In the genomic region with DNA sequence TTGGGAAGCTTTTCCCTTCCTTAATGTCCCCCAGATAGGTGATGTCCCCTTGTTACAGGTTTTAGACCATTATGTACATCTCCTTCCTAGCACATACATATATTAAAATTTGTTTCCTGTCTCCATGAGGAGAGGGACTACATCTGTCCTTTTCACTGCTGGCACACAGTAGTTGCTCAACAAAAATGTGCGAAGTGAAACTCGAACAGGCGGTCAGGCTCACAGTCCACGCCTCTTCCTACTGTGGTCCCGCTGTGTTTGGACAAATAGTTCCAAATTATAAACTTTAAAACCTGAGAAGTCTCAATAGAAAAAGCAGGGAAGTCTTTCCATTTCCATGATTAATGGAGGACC, we compare ENCODE assay signal across 9 cellular contexts. TPM values are rescaled to one million over a fixed set of nuclear protein-coding genes. Genes with fewer than 3 reads are reported as not detected.
A peak's percentile ranks its signal among the peaks of the same experiment; 100 is the strongest.
DNase-seq lines count a peak whose midpoint lies in the region; ATAC-seq, FAIRE-seq and TF ChIP-seq lines count a peak whose summit lies in the region.
"Had no signal": no experiment of that assay in that cellular context is flagged by ENCODE, and none has a peak within 500 bp of the region (broad histone marks: within the 10 kb centered on the region; RNA-seq: fewer than 3 reads in every experiment).

No MANE protein-coding gene starts in this region.

- CTCF ChIA-PET in endothelial cell of umbilical vein (lab: Charles Lee) (interaction anchor here (1.4 to 5.6 kb wide), 7 partner anchors 44 to 192 kb away, joined by 4 to 61 read pairs (median 11); a partner anchor contains a TSS), A673 (lab: Charles Lee) (no interaction called here)

- POLR2A ChIA-PET in endothelial cell of umbilical vein (lab: Charles Lee): interaction anchor here (3.7 kb wide), 1 partner anchor 134 kb away, joined by 24 read pairs; no protein-coding TSS in a partner anchor
- POLR2A ChIA-PET in A673 (lab: Charles Lee; ENCODE audit: low non-redundant PET): no interaction called here

- H3K4me1 ChIP-seq in ES-I3 (ENCODE audit: insufficient read depth, low read length) (no peaks in the 10 kb centered on the region), OCI-LY3 (ENCODE audit: low read length) (peaks cover 18% of the 10 kb centered on the region), endothelial cell of umbilical vein (ENCODE audit: control insufficient read depth, extremely low read depth, insufficient read depth, low read length) (peaks cover 19% of the 10 kb centered on the region), prostate gland (replicated peaks) (no peaks in the 10 kb centered on the region), A673 (ENCODE audit: insufficient read depth, low read length, poor library complexity, severe bottlenecking) (peaks cover 7% of the 10 kb centered on the region)

- H2AFZ ChIP-seq in OCI-LY3 (ENCODE audit: low read depth, low read length) (no peak overlapping the region), endothelial cell of umbilical vein (ENCODE audit: low read depth, low read length) (peak overlapping the region; percentile 21)

- intact Hi-C loops in endothelial cell of umbilical vein (cut with micrococcal nuclease) (no loop called here), prostate gland (cut with DNase I) (no loop called here), A673 (cut with micrococcal nuclease; ENCODE audit: unreplicated experiment) (no loop called here)

- H3K9ac ChIP-seq in ES-I3 (ENCODE audit: low read depth, low read length) (peak overlapping the region; percentile 74; the same call in 1 of the 2 replicates), OCI-LY3 (ENCODE audit: low read length) (peak overlapping the region; percentile 70; the same call in 1 of the 2 replicates), endothelial cell of umbilical vein (replicated peaks; ENCODE audit: extremely low read depth, insufficient read depth, low read length) (peak overlapping the region; percentile 69)

- dilution Hi-C loops in endothelial cell of umbilical vein (cut with MboI; ENCODE audit: extremely low pct_ligation_motif_present, low sequenced_read_pairs): no loop called here

- H3K4me3 ChIP-seq in OCI-LY3 (ENCODE audit: low read length): peak overlapping the region; percentile 83
- peak overlapping the region; percentile 47 to 66 (median 54) for H3K4me3 ChIP-seq in endothelial cell of umbilical vein (replicated peaks in 1 of 3; ENCODE audit: insufficient read depth in 1 of 3, low read depth in 1 of 3, low read length in 3 of 3)
- peak overlapping the region; percentile 50 to 65 for H3K4me3 ChIP-seq in prostate gland
- H3K4me3 ChIP-seq in A673 (ENCODE audit: low read depth, low read length, poor library complexity, severe bottlenecking): no peak overlapping the region

- 0 out of 2 replicates have a peak, but pooled peaks cover 4% of the 10 kb centered on the region for H3K9me3 ChIP-seq in ES-I3 (ENCODE audit: control insufficient read depth, insufficient read depth, low read length)
- H3K9me3 ChIP-seq in OCI-LY3 (ENCODE audit: insufficient read depth, low read length): no peaks in the 10 kb centered on the region
- peaks cover 3% of the 10 kb centered on the region for H3K9me3 ChIP-seq in endothelial cell of umbilical vein (replicated peaks; ENCODE audit: control insufficient read depth, insufficient read depth, low read length)
- no peaks in the 10 kb centered on the region for H3K9me3 ChIP-seq in prostate gland
- H3K9me3 ChIP-seq in A673 (ENCODE audit: low read depth, low read length, poor library complexity, severe bottlenecking): no peaks in the 10 kb centered on the region

- no peaks in the 10 kb centered on the region for H3K36me3 ChIP-seq in ES-I3 (ENCODE audit: insufficient read depth, low read length)
- peaks cover 23% of the 10 kb centered on the region for H3K36me3 ChIP-seq in OCI-LY3 (replicated peaks; ENCODE audit: low read depth, low read length)
- peaks cover 0 to 12% of the 10 kb centered on the region in 2 experiments for H3K36me3 ChIP-seq in endothelial cell of umbilical vein (ENCODE audit: control insufficient read depth in 2 of 2, extremely low read depth in 1 of 2, insufficient read depth in 2 of 2, low read length in 2 of 2)
- H3K36me3 ChIP-seq in prostate gland: no peaks in the 10 kb centered on the region
- no peaks in the 10 kb centered on the region for H3K36me3 ChIP-seq in A673 (ENCODE audit: insufficient read depth, low read length, poor library complexity, severe bottlenecking)

- H3K9me1 ChIP-seq in endothelial cell of umbilical vein (replicated peaks; ENCODE audit: control insufficient read depth, extremely low read depth, insufficient read depth, low read length): no peaks in the 10 kb centered on the region

- WGBS in prostate gland: 58% methylated on average over 5 of the region's 5 CpGs

- H4K20me1 ChIP-seq in OCI-LY3 (ENCODE audit: insufficient read depth, low read length) (peaks cover 25% of the 10 kb centered on the region), endothelial cell of umbilical vein (replicated peaks; ENCODE audit: control insufficient read depth, extremely low read depth, insufficient read depth, low read length) (peaks cover 5% of the 10 kb centered on the region)

- H3K79me2 ChIP-seq in OCI-LY3 (ENCODE audit: low read length) (peaks cover 30% of the 10 kb centered on the region), endothelial cell of umbilical vein (ENCODE audit: control insufficient read depth, insufficient read depth, low read length) (peaks cover 44% of the 10 kb centered on the region)

- no peak for ATAC-seq in HG02884 (IDR thresholded peaks at IDR 0.05; ENCODE audit: unreplicated experiment)

- H3K27me3 ChIP-seq in OCI-LY3 (ENCODE audit: low read depth, low read length): no peaks in the 10 kb centered on the region
- no peaks in the 10 kb centered on the region for H3K27me3 ChIP-seq in endothelial cell of umbilical vein (ENCODE audit: control insufficient read depth in 2 of 2, insufficient read depth in 2 of 2, low read length in 2 of 2)
- no peaks in the 10 kb centered on the region for H3K27me3 ChIP-seq in prostate gland (replicated peaks; ENCODE audit: insufficient read depth)
- H3K27me3 ChIP-seq in A673 (replicated peaks; ENCODE audit: insufficient read depth, low read depth, low read length, poor library complexity): no peaks in the 10 kb centered on the region

- TF ChIP-seq POLR2A in endothelial cell of umbilical vein (IDR thresholded peaks at IDR 0.05; ENCODE audit: low read depth, low read length): no peak
- no peak for TF ChIP-seq POLR2A in prostate gland (IDR thresholded peaks at IDR 0.05)

- peak overlapping the region; percentile 66 for H3K4me2 ChIP-seq in OCI-LY3 (ENCODE audit: low read length)
- peak overlapping the region; percentile 73 for H3K4me2 ChIP-seq in endothelial cell of umbilical vein (ENCODE audit: insufficient read depth, low read length)

- FAIRE-seq in endothelial cell of umbilical vein (lab: Jason Lieb, UNC): no peak
- FAIRE-seq: endometrium had no signal

- no peak for DNase-seq in endothelial cell of umbilical vein (ENCODE audit: low read depth, low spot score)
- no peak for DNase-seq in prostate gland (ENCODE audit: low spot score)
- no peak for DNase-seq in A673 (ENCODE audit: low spot score)
- no peak for DNase-seq in GM19238 (ENCODE audit: insufficient read length, low spot score)
- no peak for DNase-seq in cerebellar cortex (ENCODE audit: low spot score)

- H3K27ac ChIP-seq in OCI-LY3 (ENCODE audit: low read length) (no peak overlapping the region), endothelial cell of umbilical vein (ENCODE audit: insufficient read depth, low read depth, low read length) (no peak overlapping the region), prostate gland (peak overlapping the region in 1 of 2 donors; percentile 77), A673 (ENCODE audit: low read depth, low read length, poor library complexity, severe bottlenecking) (no peak overlapping the region)

- BruUV-seq in endothelial cell of umbilical vein (replicated peaks; lab: Mats Ljungman, UMichigan) (no TSS peak), A673 (replicated peaks; lab: Mats Ljungman, UMichigan) (no TSS peak)

- TF ChIP-seq CTCF in OCI-LY3 (IDR thresholded peaks at IDR 0.05; ENCODE audit: low read depth, low read length) (no peak), endothelial cell of umbilical vein (IDR thresholded peaks at IDR 0.05; ENCODE audit: extremely low read depth in 1 of 2, insufficient read depth in 1 of 2, low read depth in 1 of 2, low read length in 2 of 2) (no peak), prostate gland (IDR thresholded peaks at IDR 0.05) (no peak), A673 (conservative IDR thresholded peaks at IDR 0.05; ENCODE audit: low read depth, low read length) (no peak)

TF ChIP-seq in endothelial cell of umbilical vein, 7 proteins besides CTCF, POLR2A, EP300 and RAD21:
- TF ChIP-seq POLR2AphosphoS5 (IDR thresholded peaks at IDR 0.05; ENCODE audit: insufficient read depth, low read depth, low read length): no peak
- TF ChIP-seq FOS (IDR thresholded peaks at IDR 0.05; ENCODE audit: borderline replicate concordance, insufficient read depth, low read length): no peak
- no peak for TF ChIP-seq JUN (IDR thresholded peaks at IDR 0.05; ENCODE audit: borderline replicate concordance, insufficient read depth, insufficient read length, low read depth)
- TF ChIP-seq GATA2 (IDR thresholded peaks at IDR 0.05; ENCODE audit: insufficient read depth, insufficient read length, low read depth, low read length): no peak
- no peak for TF ChIP-seq MYC (IDR thresholded peaks at IDR 0.05; ENCODE audit: low read depth, low read length)
- TF ChIP-seq EZH2 (IDR thresholded peaks at IDR 0.05; ENCODE audit: borderline replicate concordance, low read depth, low read length, severe bottlenecking): no peak
- TF ChIP-seq, protein P1, sequence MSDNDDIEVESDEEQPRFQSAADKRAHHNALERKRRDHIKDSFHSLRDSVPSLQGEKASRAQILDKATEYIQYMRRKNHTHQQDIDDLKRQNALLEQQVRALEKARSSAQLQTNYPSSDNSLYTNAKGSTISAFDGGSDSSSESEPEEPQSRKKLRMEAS (IDR thresholded peaks at IDR 0.05; ENCODE audit: insufficient read depth, insufficient read length): no peak

RNA-seq across cellular contexts. Expression of a gene that starts 1.2 kb away (rescaled TPM):
- total RNA-seq in endothelial cell of umbilical vein (109 and 110 TPM in 2 replicates), prostate gland (1 to 10 TPM; 3.0 to 6.6 TPM), A673 (2021) (8.4 and 12.1 TPM in 2 replicates)
- 71.6 and 81.0 TPM in 2 replicates for polyA plus RNA-seq in endothelial cell of umbilical vein
- 51.0 and 65.0 TPM in 2 replicates for polyA plus RNA-seq in endothelial cell of umbilical vein (2011; cell fraction: cytosol; rRNA removed)
- 164 and 236 TPM in 2 replicates for polyA plus RNA-seq in endothelial cell of umbilical vein (2011; cell fraction: nucleus; rRNA removed)
- polyA plus RNA-seq in endothelial cell of umbilical vein (2012): 93.4 and 105 TPM in 2 replicates
- 87.6 and 102 TPM in 2 replicates for polyA minus RNA-seq in endothelial cell of umbilical vein
- 4.6 TPM for polyA minus RNA-seq in endothelial cell of umbilical vein (2011; cell fraction: cytosol; rRNA and poly(A)+ RNA removed)
- polyA minus RNA-seq in endothelial cell of umbilical vein (2011; cell fraction: nucleus; rRNA and poly(A)+ RNA removed): 48.7 and 62.1 TPM in 2 replicates
